Comparison of ENCODE assay signal across 8 cellular contexts in genomic region chr5:159210306-159210722, GRCh38. TPM values are rescaled to one million over a fixed set of nuclear protein-coding genes. Genes with fewer than 3 reads are reported as not detected.
DNase-seq lines count a peak whose midpoint lies in the region; ATAC-seq, FAIRE-seq and TF ChIP-seq lines count a peak whose summit lies in the region.

No MANE protein-coding gene starts in this region.

- ATAC-seq in activated CD4-positive, CD25-positive, alpha-beta regulatory T cell treated with anti-CD3 and anti-CD28 coated beads, Interleukin-2, amount 50 U/mL, for 24 hours: no peak
- no peak for ATAC-seq in GM21423 (IDR thresholded peaks at IDR 0.05; ENCODE audit: unreplicated experiment)

- DNase-seq in GM19239 (ENCODE audit: insufficient read length, low spot score): peak; percentile 4
- DNase-seq in NOMO-1 (lab: John Stamatoyannopoulos, UW; ENCODE audit: unreplicated experiment in 2 of 2): peak; percentile 66 to 91
- no peak for DNase-seq in chondrocyte (ENCODE audit: low spot score)
- no peak for DNase-seq in activated gamma-delta T cell (lab: John Stamatoyannopoulos, UW)
- DNase-seq in uterus: no peak

- H3K9me3 Mint-ChIP-seq in chondrocyte (ENCODE audit: low read depth): no peaks in the 10 kb centered on the region

- H3K27ac ChIP-seq in neutrophil (peak overlapping the region; percentile 95), uterus (no peak overlapping the region)

- H3K4me1 ChIP-seq in neutrophil (ENCODE audit: control insufficient read depth in 1 of 2, insufficient read depth in 1 of 2, low read depth in 1 of 2, low read length in 1 of 2): peaks cover 79 to 81% of the 10 kb centered on the region in 2 experiments
- peaks cover 0 to 10% of the 10 kb centered on the region in 2 donors for H3K4me1 ChIP-seq in uterus

- peak overlapping the region; percentile 87 for H3K4me3 Mint-ChIP-seq in chondrocyte (ENCODE audit: unreplicated experiment)

- peak; percentile 80 for FAIRE-seq in GM19239 (lab: Jason Lieb, UNC)

- H3K4me3 ChIP-seq in neutrophil (ENCODE audit: low read depth in 1 of 2, low read length in 1 of 2) (peak overlapping the region; percentile 91 to 98), uterus (no peak overlapping the region)

- H3K27me3 Mint-ChIP-seq in chondrocyte (ENCODE audit: low read depth): no peaks in the 10 kb centered on the region

- TF ChIP-seq CTCF in chondrocyte (IDR thresholded peaks at IDR 0.05) (no peak), neutrophil (IDR thresholded peaks at IDR 0.05) (no peak), uterus (IDR thresholded peaks at IDR 0.05) (no peak)

- H3K9me3 ChIP-seq in neutrophil (no peaks in the 10 kb centered on the region), uterus (no peaks in the 10 kb centered on the region)

- H3K27ac Mint-ChIP-seq in chondrocyte (ENCODE audit: unreplicated experiment): peak overlapping the region; percentile 3

- H3K36me3 ChIP-seq in neutrophil: no peaks in the 10 kb centered on the region
- H3K36me3 ChIP-seq in uterus: no peaks in the 10 kb centered on the region

- no peak for TF ChIP-seq POLR2A in uterus (IDR thresholded peaks at IDR 0.05)

- no peaks in the 10 kb centered on the region for H3K36me3 Mint-ChIP-seq in chondrocyte (ENCODE audit: low read depth)

- intact Hi-C loops in uterus (cut with DNase I; ENCODE audit: low total_unique reads): no loop called here

- peaks cover 33% of the 10 kb centered on the region for H3K4me1 Mint-ChIP-seq in chondrocyte (ENCODE audit: low read depth)

- H3K27me3 ChIP-seq in neutrophil: no peaks in the 10 kb centered on the region
- H3K27me3 ChIP-seq in uterus: peaks cover 0 to 3% of the 10 kb centered on the region in 2 donors

RNA-seq across cellular contexts. Expression of gene RNF145, which starts 1.0 kb away (rescaled TPM):
- 79.0 to 83.9 TPM (median 82.5 TPM) in 3 replicates for total RNA-seq in chondrocyte
- 10 to 100 TPM; 20.2 to 78.2 (median 73.6) TPM for total RNA-seq in uterus

RNA-seq across cellular contexts. Expression of gene UBLCP1, which starts 52.8 kb away (rescaled TPM):
- total RNA-seq in chondrocyte: 31.7 to 35.5 TPM (median 33.2 TPM) in 3 replicates
- 10 to 100 TPM in 3 of 4 donors, 1 to 10 TPM in 1; 7.4 to 39.0 (median 21.6) TPM for total RNA-seq in uterus

Comparison
In these comparisons a context has a peak if more than half of its experiments do, and no peak if none do; other contexts are left out.
1. DNase-seq: peak in GM19239 (single experiment) and NOMO-1 (2 of 2); none in chondrocyte (single experiment), activated gamma-delta T cell (single experiment) and uterus (0 of 2).
2. H3K4me3 ChIP-seq: peak in neutrophil (2 of 2); none in uterus (0 of 2).